11 cellular contexts compared by ENCODE assay signal in the genomic region with DNA sequence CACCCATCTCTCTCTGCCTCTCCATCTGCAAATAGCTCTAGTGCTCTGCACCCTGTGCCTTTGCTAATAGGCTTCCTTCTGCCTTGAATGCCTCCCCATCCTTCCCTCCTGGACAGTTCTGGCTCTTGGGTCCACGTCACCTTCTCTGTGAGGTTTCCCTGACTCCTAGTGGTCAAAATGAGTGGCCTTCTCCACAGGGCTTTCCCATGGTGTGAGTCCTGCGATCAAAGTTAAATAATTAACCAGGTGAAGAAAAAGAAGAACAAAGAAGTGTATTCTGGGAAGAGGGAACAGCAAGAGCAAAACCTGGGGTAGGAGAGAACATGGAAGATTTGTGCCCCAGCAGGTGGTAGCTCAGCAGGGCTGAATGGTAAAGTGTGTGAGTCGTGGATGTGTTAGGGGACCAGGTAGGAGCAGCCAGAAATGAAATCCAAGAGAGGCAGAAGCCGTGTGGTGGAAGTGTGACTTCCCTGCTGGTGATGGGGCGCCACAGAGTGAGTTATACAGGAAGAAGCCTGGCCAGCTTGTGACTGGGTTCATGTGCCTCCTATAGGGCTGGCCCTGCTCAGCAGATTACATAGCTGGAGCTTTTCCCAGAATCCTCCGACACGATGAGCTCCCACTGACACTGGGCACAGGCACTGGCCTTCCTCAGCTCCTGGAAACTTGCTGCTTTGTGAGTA.
DNase-seq lines count a peak whose midpoint lies in the region; ATAC-seq and TF ChIP-seq lines count a peak whose summit lies in the region.
"Had no signal": no experiment of that assay in that cellular context is flagged by ENCODE, and none has a peak within 500 bp of the region (broad histone marks: within the 10 kb centered on the region; RNA-seq: fewer than 3 reads in every experiment).

No MANE protein-coding gene starts in this region.

- H3K27me3 Mint-ChIP-seq in endodermal cell (ENCODE audit: insufficient read depth) (peaks cover 12% of the 10 kb centered on the region), CD14-positive monocyte (ENCODE audit: low read depth in 3 of 3) (peaks cover 4 to 11% (median 6%) of the 10 kb centered on the region in 3 donors)

- H3K4me1 Mint-ChIP-seq in endodermal cell (peaks cover 16% of the 10 kb centered on the region), CD14-positive monocyte (no peaks in the 10 kb centered on the region)

- H3K9ac ChIP-seq in endodermal cell (ENCODE audit: extremely low read depth, low read length, poor library complexity, severe bottlenecking) = no peak overlapping the region

- H3K4me3 Mint-ChIP-seq in endodermal cell (no peak overlapping the region), CD14-positive monocyte (no peak overlapping the region)
- H3K4me3 Mint-ChIP-seq: activated CD8-positive, alpha-beta T cell treated with anti-CD3 and anti-CD28 coated beads for 36 hours had no signal

- in situ Hi-C loops in Caki2 (cut with HindIII; ENCODE audit: low pct_unique_long_range_greater_than_20kb, low sequenced_read_pairs) = no loop called here

- H3K27me3 ChIP-seq in endodermal cell (ENCODE audit: control insufficient read depth, insufficient read depth, low read length, poor library complexity, severe bottlenecking) = peaks cover 10% of the 10 kb centered on the region

- 82 to 85% methylated on average over 4 to 7 of the region's 7 CpGs for WGBS in endodermal cell (ENCODE audit: insufficient coverage in 1 of 2, insufficient read length in 1 of 2), 2 experiments

- TF ChIP-seq CTCF in NB4 (IDR thresholded peaks at IDR 0.05; ENCODE audit: low read depth, low read length) = peak; percentile 7
- peak; percentile 79 for TF ChIP-seq CTCF in endodermal cell (conservative IDR thresholded peaks at IDR 0.05)
- TF ChIP-seq CTCF in CD14-positive monocyte (IDR thresholded peaks at IDR 0.05) = no peak

- H3K9me3 Mint-ChIP-seq in endodermal cell (peaks cover 3% of the 10 kb centered on the region), CD14-positive monocyte (no peaks in the 10 kb centered on the region)
- H3K9me3 Mint-ChIP-seq: activated CD8-positive, alpha-beta T cell treated with anti-CD3 and anti-CD28 coated beads for 36 hours had no signal

- H3K36me3 ChIP-seq in endodermal cell (ENCODE audit: control insufficient read depth, insufficient read depth, low read length) = no peaks in the 10 kb centered on the region

- no peaks in the 10 kb centered on the region for H3K9me3 ChIP-seq in endodermal cell (ENCODE audit: control insufficient read depth, low read length)

- H3K4me3 ChIP-seq in NB4 (ENCODE audit: low read depth, low read length) (no peak overlapping the region), endodermal cell (ENCODE audit: low read length) (no peak overlapping the region)

- no peak overlapping the region for H3K27ac Mint-ChIP-seq in endodermal cell
- no peak overlapping the region for H3K27ac Mint-ChIP-seq in CD14-positive monocyte
- H3K27ac Mint-ChIP-seq: activated CD8-positive, alpha-beta T cell treated with anti-CD3 and anti-CD28 coated beads for 36 hours had no signal

- H3K36me3 Mint-ChIP-seq in endodermal cell (ENCODE audit: low read depth) (no peaks in the 10 kb centered on the region), CD14-positive monocyte (no peaks in the 10 kb centered on the region)

- no peak overlapping the region for H3K27ac ChIP-seq in endodermal cell (ENCODE audit: low read depth, low read length)

- intact Hi-C loops in CD14-positive monocyte (cut with micrococcal nuclease) = no loop called here

- no peak for TF ChIP-seq POLR2A in NB4 (IDR thresholded peaks at IDR 0.05; ENCODE audit: extremely low read depth, insufficient read length)

- DNase-seq in Caki2 (ENCODE audit: low read depth) = peak; percentile 54
- no peak for DNase-seq in NB4 (ENCODE audit: low read depth)
- DNase-seq in endodermal cell = peak; percentile 78
- peak; percentile 72 for DNase-seq in mesenteric fat pad (ENCODE audit: low spot score)
- no peak for DNase-seq in AG08395 (ENCODE audit: low spot score)
- no peak for DNase-seq in CD14-positive monocyte (ENCODE audit: low spot score)
- DNase-seq: activated CD8-positive, alpha-beta T cell treated with anti-CD3 and anti-CD28 coated beads for 36 hours; GF-D8; NCI-H2081 had no signal

- ATAC-seq in HG02623 (IDR thresholded peaks at IDR 0.05; ENCODE audit: unreplicated experiment) = no peak
- no peak for ATAC-seq in GM21717 (IDR thresholded peaks at IDR 0.05; ENCODE audit: unreplicated experiment)
- ATAC-seq: activated CD8-positive, alpha-beta T cell treated with anti-CD3 and anti-CD28 coated beads for 36 hours had no signal

- peaks cover 17% of the 10 kb centered on the region for H3K4me1 ChIP-seq in endodermal cell (ENCODE audit: control insufficient read depth, insufficient read depth, low read length)

Comparison
In these comparisons a context has a peak if more than half of its experiments do, and no peak if none do; other contexts are left out.
1. DNase-seq: peak in Caki2 (single experiment), endodermal cell (single experiment) and mesenteric fat pad (single experiment); none in NB4 (single experiment), AG08395 (single experiment) and CD14-positive monocyte (single experiment).